In genomic region chr11:131446657-131447056, GRCh38 we compare ENCODE assay signal across 16 cellular contexts.
DNase-seq lines count a peak whose midpoint lies in the region; ATAC-seq and TF ChIP-seq lines count a peak whose summit lies in the region.
"Had no signal": no experiment of that assay in that cellular context is flagged by ENCODE, and none has a peak within 500 bp of the region (broad histone marks: within the 10 kb centered on the region; RNA-seq: fewer than 3 reads in every experiment).

No MANE protein-coding gene starts in this region.

- H3K9me3 ChIP-seq in right atrium auricular region = no peaks in the 10 kb centered on the region
- H3K9me3 ChIP-seq in right cardiac atrium (ENCODE audit: control insufficient read depth, low read length) = no peaks in the 10 kb centered on the region
- H3K9me3 ChIP-seq: A549; BLaER1 treated with 17β-estradiol and CSF1 and Interleukin-3, amounts not matched to agents 10 nM and 100 nM; Caco-2 had no signal

- DNase-seq in Right ventricle myocardium superior (no peak), right atrium auricular region (ENCODE audit: low spot score) (no peak), right cardiac atrium (no peak), Right ventricle myocardium inferior (ENCODE audit: missing footprints) (no peak), NCI-H1694 treated with DMSO at 0.1 percent for 48 hours (lab: John Stamatoyannopoulos, UW) (no peak)
- DNase-seq: AML-193; Caco-2; Calu3; CD4-positive, alpha-beta T cell; CD8-positive, alpha-beta T cell; DMS79 treated with DMSO at 0.1 percent for 48 hours; GF-D8 had no signal

- intact Hi-C loops in Right ventricle myocardium superior (cut with DNase I) (no loop called here), right cardiac atrium (cut with DNase I) (no loop called here), Right ventricle myocardium inferior (cut with DNase I) (no loop called here)

- H3K27me3 ChIP-seq in right atrium auricular region (no peaks in the 10 kb centered on the region), right cardiac atrium (ENCODE audit: control insufficient read depth, insufficient read depth) (no peaks in the 10 kb centered on the region)
- H3K27me3 ChIP-seq: BLaER1 treated with 17β-estradiol and CSF1 and Interleukin-3, amounts not matched to agents 10 nM and 100 nM had no signal

- TF ChIP-seq CTCF in right atrium auricular region (IDR thresholded peaks at IDR 0.05) = no peak

- no peak overlapping the region for H3K27ac ChIP-seq in right atrium auricular region
- no peak overlapping the region for H3K27ac ChIP-seq in right cardiac atrium (ENCODE audit: low read length)
- H3K27ac ChIP-seq: 22Rv1; A549; BLaER1 treated with 17β-estradiol and CSF1 and Interleukin-3, amounts not matched to agents 10 nM and 100 nM; C4-2B had no signal

- no peaks in the 10 kb centered on the region for H3K36me3 ChIP-seq in right atrium auricular region
- H3K36me3 ChIP-seq: BLaER1 treated with 17β-estradiol and CSF1 and Interleukin-3, amounts not matched to agents 10 nM and 100 nM had no signal

- WGBS in right cardiac atrium = 49% methylated on average over 2 of the region's 2 CpGs

- ATAC-seq in Right ventricle myocardium superior (ENCODE audit: poor library complexity) (peak; percentile 49), right cardiac atrium (peak; percentile 40 to 53), Right ventricle myocardium inferior (no peak)
- ATAC-seq: A549; CD8-positive, alpha-beta T cell had no signal

- H3K4me1 ChIP-seq in right atrium auricular region (no peaks in the 10 kb centered on the region), right cardiac atrium (ENCODE audit: control insufficient read depth, insufficient read depth, low read length) (no peaks in the 10 kb centered on the region)
- H3K4me1 ChIP-seq: A549; BLaER1 treated with 17β-estradiol and CSF1 and Interleukin-3, amounts not matched to agents 10 nM and 100 nM; Caco-2 had no signal

- no peak overlapping the region for H3K4me3 ChIP-seq in right atrium auricular region
- H3K4me3 ChIP-seq in right cardiac atrium (ENCODE audit: low read length) = no peak overlapping the region
- H3K4me3 ChIP-seq: A549; BLaER1 treated with 17β-estradiol and CSF1 and Interleukin-3, amounts not matched to agents 10 nM and 100 nM had no signal
